Comparison of ENCODE assay signal across 10 cellular contexts in genomic region chr6:55868910-55869479, GRCh38. TPM values are rescaled to one million over a fixed set of nuclear protein-coding genes. Genes with fewer than 3 reads are reported as not detected.
DNase-seq lines count a peak whose midpoint lies in the region; ATAC-seq, FAIRE-seq and TF ChIP-seq lines count a peak whose summit lies in the region.
"Had no signal": no experiment of that assay in that cellular context is flagged by ENCODE, and none has a peak within 500 bp of the region (broad histone marks: within the 10 kb centered on the region; RNA-seq: fewer than 3 reads in every experiment).

No MANE protein-coding gene starts in this region.

- H3K9ac ChIP-seq in kidney (ENCODE audit: low read length in 2 of 2): no peak overlapping the region

- no peak for FAIRE-seq in D721Med (lab: Jason Lieb, UNC)
- no peak for FAIRE-seq in kidney (lab: Jason Lieb, UNC)
- FAIRE-seq: G401.6 had no signal

- no peak overlapping the region for H3K4me3 ChIP-seq in coronary artery
- no peak overlapping the region for H3K4me3 ChIP-seq in kidney (ENCODE audit: low read length in 2 of 2)

- no peaks in the 10 kb centered on the region for H3K9me3 ChIP-seq in kidney (ENCODE audit: control insufficient read depth in 1 of 2, low read length in 2 of 2)

- peak overlapping the region; percentile 75 for H3K4me3 Mint-ChIP-seq in type B pancreatic cell
- H3K4me3 Mint-ChIP-seq: naive B cell had no signal

- TF ChIP-seq CTCF in type B pancreatic cell (conservative IDR thresholded peaks at IDR 0.05): no peak
- no peak for TF ChIP-seq CTCF in D721Med (IDR thresholded peaks at IDR 0.05; ENCODE audit: insufficient read depth, missing control alignments)
- no peak for TF ChIP-seq CTCF in coronary artery (IDR thresholded peaks at IDR 0.05)
- TF ChIP-seq CTCF in kidney (IDR thresholded peaks at IDR 0.05; ENCODE audit: borderline replicate concordance, extremely low read depth, insufficient read depth): no peak

- DNase-seq in stimulated activated CD4-positive, alpha-beta T cell treated with anti-CD3 and anti-CD28 coated beads, Interleukin-1b, Interleukin-23, amount 100 ng/mL, for 48 hours: peak; percentile 38
- no peak for DNase-seq in stimulated activated CD4-positive, alpha-beta T cell treated with anti-CD3 and anti-CD28 coated beads, Interleukin-2, amount 100 ng/mL, for 48 hours
- DNase-seq in T1000 (lab: John Stamatoyannopoulos, UW) (peak; percentile 76), type B pancreatic cell (ENCODE audit: extremely low spot score, unreplicated experiment) (no peak), D721Med (ENCODE audit: insufficient read length, low spot score) (no peak), coronary artery (ENCODE audit: low spot score) (no peak), kidney (no peak)
- DNase-seq: naive B cell had no signal

- H3K9me3 Mint-ChIP-seq in type B pancreatic cell: peaks cover 5% of the 10 kb centered on the region

- no peaks in the 10 kb centered on the region for H3K36me3 ChIP-seq in kidney (ENCODE audit: control insufficient read depth in 1 of 2, insufficient read depth in 2 of 2, low read length in 2 of 2)

- H3K27ac ChIP-seq in coronary artery: no peak overlapping the region
- H3K27ac ChIP-seq in kidney (ENCODE audit: low read depth in 2 of 2, low read length in 2 of 2): no peak overlapping the region

- no peaks in the 10 kb centered on the region for H3K4me1 ChIP-seq in kidney (ENCODE audit: control insufficient read depth in 1 of 2, insufficient read depth in 1 of 2, low read depth in 1 of 2, low read length in 2 of 2)

- peak; percentile 94 for ATAC-seq in HG03097 (IDR thresholded peaks at IDR 0.05; ENCODE audit: low FRiP score, unreplicated experiment)

- no peaks in the 10 kb centered on the region for H3K27me3 Mint-ChIP-seq in type B pancreatic cell
- H3K27me3 Mint-ChIP-seq: naive B cell had no signal

- peak overlapping the region; percentile 68 for H3K27ac Mint-ChIP-seq in type B pancreatic cell

- peaks cover 39% of the 10 kb centered on the region for H3K4me1 Mint-ChIP-seq in type B pancreatic cell (ENCODE audit: unreplicated experiment)
- H3K4me1 Mint-ChIP-seq: naive B cell had no signal

- intact Hi-C loops in kidney (cut with DNase I): no loop called here

- peaks cover 8% of the 10 kb centered on the region for H3K36me3 Mint-ChIP-seq in type B pancreatic cell
- H3K36me3 Mint-ChIP-seq: naive B cell had no signal

RNA-seq across cellular contexts. Expression of gene BMP5, which starts 6.4 kb away (rescaled TPM):
- total RNA-seq in type B pancreatic cell (ENCODE audit: low replicate concordance): 5.6 and 12.4 TPM in 2 replicates
- total RNA-seq in kidney: 0.76 TPM
- 0.86 TPM for polyA plus RNA-seq in kidney (ENCODE audit: insufficient read depth, low read depth, low replicate concordance)

Comparison
In these comparisons a context has a peak if more than half of its experiments do, and no peak if none do; other contexts are left out.
1. DNase-seq: peak in stimulated activated CD4-positive, alpha-beta T cell treated with anti-CD3 and anti-CD28 coated beads, Interleukin-1b, Interleukin-23, amount 100 ng/mL, for 48 hours (single experiment) and T1000 (single experiment); none in stimulated activated CD4-positive, alpha-beta T cell treated with anti-CD3 and anti-CD28 coated beads, Interleukin-2, amount 100 ng/mL, for 48 hours (0 of 2), type B pancreatic cell (single experiment), D721Med (single experiment), coronary artery (single experiment) and kidney (single experiment).